Comparison of ENCODE assay signal across 1 cellular context in genomic region chr10:19817251-19818046, GRCh38.
TF ChIP-seq lines count a peak whose summit lies in the region.

No MANE protein-coding gene starts in this region.

TF ChIP-seq in SK-N-SH treated with all-trans-retinoic acid at 6 μM for 48 hours, 23 proteins besides CTCF, POLR2A, EP300 and RAD21 (continued from another document):
- no peak for TF ChIP-seq PATZ1 (CRISPR knock-in tag; IDR thresholded peaks at IDR 0.05; ENCODE audit: borderline replicate concordance)
